Comparison of ENCODE assay signal across 8 cellular contexts in the genomic region with DNA sequence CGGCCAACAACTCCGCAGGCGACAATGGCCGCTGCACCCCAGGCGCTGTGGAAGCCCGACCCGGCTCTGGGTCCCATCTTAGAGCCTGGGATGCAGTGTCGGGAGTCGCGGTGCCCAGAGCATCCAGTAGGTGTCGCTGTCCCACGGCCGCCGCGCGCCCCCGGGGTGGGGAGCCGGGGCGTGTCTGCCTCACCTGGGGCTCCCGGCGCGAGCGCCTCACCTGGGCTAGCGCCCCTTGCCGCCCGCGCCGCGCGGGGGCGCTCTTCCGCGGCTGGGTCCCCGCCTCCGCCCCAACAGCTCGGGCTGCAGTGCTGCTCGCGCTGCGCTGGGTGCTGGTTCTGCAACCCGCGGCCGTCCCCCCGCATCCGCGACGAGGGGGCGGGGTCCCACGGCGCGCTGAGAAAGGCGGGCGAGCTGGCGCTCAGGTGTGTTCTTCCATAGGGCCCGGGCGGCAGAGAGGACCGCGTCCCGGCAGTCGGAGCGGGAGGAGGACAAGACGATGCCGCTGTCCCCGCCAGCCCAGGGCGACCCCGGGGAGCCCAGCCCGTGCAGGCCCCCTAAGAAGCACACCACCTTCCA. TPM values are rescaled to one million over a fixed set of nuclear protein-coding genes. Genes with fewer than 3 reads are reported as not detected.
DNase-seq lines count a peak whose midpoint lies in the region; ATAC-seq and TF ChIP-seq lines count a peak whose summit lies in the region.

A gene with protein sequence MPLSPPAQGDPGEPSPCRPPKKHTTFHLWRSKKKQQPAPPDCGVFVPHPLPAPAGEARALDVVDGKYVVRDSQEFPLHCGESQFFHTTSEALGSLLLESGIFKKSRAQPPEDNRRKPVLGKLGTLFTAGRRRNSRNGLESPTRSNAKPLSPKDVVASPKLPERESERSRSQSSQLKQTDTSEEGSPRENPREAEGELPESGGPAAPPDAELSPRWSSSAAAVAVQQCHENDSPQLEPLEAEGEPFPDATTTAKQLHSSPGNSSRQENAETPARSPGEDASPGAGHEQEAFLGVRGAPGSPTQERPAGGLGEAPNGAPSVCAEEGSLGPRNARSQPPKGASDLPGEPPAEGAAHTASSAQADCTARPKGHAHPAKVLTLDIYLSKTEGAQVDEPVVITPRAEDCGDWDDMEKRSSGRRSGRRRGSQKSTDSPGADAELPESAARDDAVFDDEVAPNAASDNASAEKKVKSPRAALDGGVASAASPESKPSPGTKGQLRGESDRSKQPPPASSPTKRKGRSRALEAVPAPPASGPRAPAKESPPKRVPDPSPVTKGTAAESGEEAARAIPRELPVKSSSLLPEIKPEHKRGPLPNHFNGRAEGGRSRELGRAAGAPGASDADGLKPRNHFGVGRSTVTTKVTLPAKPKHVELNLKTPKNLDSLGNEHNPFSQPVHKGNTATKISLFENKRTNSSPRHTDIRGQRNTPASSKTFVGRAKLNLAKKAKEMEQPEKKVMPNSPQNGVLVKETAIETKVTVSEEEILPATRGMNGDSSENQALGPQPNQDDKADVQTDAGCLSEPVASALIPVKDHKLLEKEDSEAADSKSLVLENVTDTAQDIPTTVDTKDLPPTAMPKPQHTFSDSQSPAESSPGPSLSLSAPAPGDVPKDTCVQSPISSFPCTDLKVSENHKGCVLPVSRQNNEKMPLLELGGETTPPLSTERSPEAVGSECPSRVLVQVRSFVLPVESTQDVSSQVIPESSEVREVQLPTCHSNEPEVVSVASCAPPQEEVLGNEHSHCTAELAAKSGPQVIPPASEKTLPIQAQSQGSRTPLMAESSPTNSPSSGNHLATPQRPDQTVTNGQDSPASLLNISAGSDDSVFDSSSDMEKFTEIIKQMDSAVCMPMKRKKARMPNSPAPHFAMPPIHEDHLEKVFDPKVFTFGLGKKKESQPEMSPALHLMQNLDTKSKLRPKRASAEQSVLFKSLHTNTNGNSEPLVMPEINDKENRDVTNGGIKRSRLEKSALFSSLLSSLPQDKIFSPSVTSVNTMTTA (N-terminal part only) (plus strand): TSS at position 308 of the 579 bp plus-strand sequence. CDS start 192 bp downstream, at position 500.

- no peak within 1 kb of the TSS for H3K9ac ChIP-seq in liver (ENCODE audit: low read depth in 1 of 2, low read length in 2 of 2)

- no peak within 1 kb of the TSS for H3K27ac Mint-ChIP-seq in HFFc6
- peak within 1 kb of the TSS; percentile 19 for H3K27ac Mint-ChIP-seq in activated CD4-positive, alpha-beta T cell treated with anti-CD3 and anti-CD28 coated beads for 36 hours

- peak within 1 kb of the TSS; percentile 43 for H3K4me3 ChIP-seq in choroid plexus epithelial cell (ENCODE audit: low read depth, low read length)
- H3K4me3 ChIP-seq in liver (ENCODE audit: low read depth in 1 of 3, low read length in 3 of 3) = peak within 1 kb of the TSS; percentile 18 to 54 (median 26)

- TF ChIP-seq RAD21 in liver (IDR thresholded peaks at IDR 0.05) = peak in 1 of 2 donors; percentile 35

- no peak within 1 kb of the TSS for H3K27ac ChIP-seq in liver (ENCODE audit: low read depth in 1 of 2, low read length in 2 of 2)

- H3K9me3 Mint-ChIP-seq in HFFc6 = no peaks in the 10 kb centered on the region
- no peaks in the 10 kb centered on the region for H3K9me3 Mint-ChIP-seq in activated CD4-positive, alpha-beta T cell treated with anti-CD3 and anti-CD28 coated beads for 36 hours (ENCODE audit: low read depth)

- 2% methylated on average over 66 of the region's 66 CpGs for WGBS in liver

- peaks cover 34% of the 10 kb centered on the region for H3K27me3 Mint-ChIP-seq in HFFc6 (ENCODE audit: insufficient read depth)
- H3K27me3 Mint-ChIP-seq in activated CD4-positive, alpha-beta T cell treated with anti-CD3 and anti-CD28 coated beads for 36 hours = peaks cover 44% of the 10 kb centered on the region

- no peaks in the 10 kb centered on the region for H3K9me3 ChIP-seq in liver (ENCODE audit: control insufficient read depth in 4 of 4, low read length in 3 of 4)

- H3K4me1 ChIP-seq in liver (ENCODE audit: control insufficient read depth in 4 of 4, insufficient read depth in 4 of 4, low read length in 3 of 4) = peaks cover 6 to 13% (median 10%) of the 10 kb centered on the region in 4 donors

- DNase-seq in EH (ENCODE audit: low read depth) (peak; percentile 32), HFFc6 (no peak), NCI-H2081 (lab: John Stamatoyannopoulos, UW) (peak; percentile 68 to 77), choroid plexus epithelial cell (ENCODE audit: low read depth) (peak; percentile 18)
- DNase-seq in activated CD4-positive, alpha-beta T cell treated with anti-CD3 and anti-CD28 coated beads for 36 hours = peak; percentile 84
- peak; percentile 62 for DNase-seq in stimulated activated CD4-positive, alpha-beta T cell treated with anti-CD3 and anti-CD28 coated beads, Interleukin-4, amount 100 ng/mL, for 24 hours

- no peaks in the 10 kb centered on the region for H3K36me3 ChIP-seq in liver (ENCODE audit: control insufficient read depth in 4 of 4, insufficient read depth in 3 of 4, low read depth in 1 of 4, low read length in 3 of 4)

- H3K4me1 Mint-ChIP-seq in HFFc6 (ENCODE audit: low read depth) = peaks cover 12% of the 10 kb centered on the region
- H3K4me1 Mint-ChIP-seq in activated CD4-positive, alpha-beta T cell treated with anti-CD3 and anti-CD28 coated beads for 36 hours = peaks cover 11% of the 10 kb centered on the region

- POLR2A ChIA-PET in activated CD4-positive, alpha-beta T cell treated with anti-CD3 and anti-CD28 coated beads for 36 hours (lab: Charles Lee) = interaction anchor here (0.6 kb wide), 1 partner anchor 260 kb away, joined by 3 read pairs; no protein-coding TSS in a partner anchor

- TF ChIP-seq CTCF in HFFc6 (IDR thresholded peaks at IDR 0.05) (peak; percentile 97), choroid plexus epithelial cell (conservative IDR thresholded peaks at IDR 0.05; ENCODE audit: low read depth, low read length) (peak; percentile 72), liver (IDR thresholded peaks at IDR 0.05; ENCODE audit: low read depth, low read length, missing input control) (peak; percentile 60)

- intact Hi-C loops in activated CD4-positive, alpha-beta T cell treated with anti-CD3 and anti-CD28 coated beads for 36 hours (cut with DNase I, micrococcal nuclease) = loop anchor here (1.0 to 10.0 kb wide), 4 partner anchors 21 to 614 kb away; a partner anchor contains a TSS

- peaks cover 0 to 10% (median 0%) of the 10 kb centered on the region in 4 donors for H3K27me3 ChIP-seq in liver (ENCODE audit: control insufficient read depth in 4 of 4, insufficient read depth in 4 of 4, low read length in 3 of 4)

- CTCF ChIA-PET in activated CD4-positive, alpha-beta T cell treated with anti-CD3 and anti-CD28 coated beads for 36 hours (lab: Charles Lee) = interaction anchor here (0.5 to 3.3 kb wide), 18 partner anchors 9 to 637 kb away, joined by 3 to 38 read pairs (median 4); a partner anchor contains a TSS

- no peaks in the 10 kb centered on the region for H3K36me3 Mint-ChIP-seq in HFFc6 (ENCODE audit: low read depth)
- H3K36me3 Mint-ChIP-seq in activated CD4-positive, alpha-beta T cell treated with anti-CD3 and anti-CD28 coated beads for 36 hours (ENCODE audit: low read depth) = no peaks in the 10 kb centered on the region

- peak within 1 kb of the TSS; percentile 58; the same call in 1 of the 2 replicates for H3K4me3 Mint-ChIP-seq in HFFc6
- peak within 1 kb of the TSS; percentile 69 for H3K4me3 Mint-ChIP-seq in activated CD4-positive, alpha-beta T cell treated with anti-CD3 and anti-CD28 coated beads for 36 hours

- ATAC-seq in activated CD4-positive, alpha-beta T cell treated with anti-CD3 and anti-CD28 coated beads for 36 hours = peak; percentile 94
- no peak for ATAC-seq in GM19324 (IDR thresholded peaks at IDR 0.05; ENCODE audit: low FRiP score, unreplicated experiment)

TF ChIP-seq in liver, 16 proteins besides CTCF, POLR2A, EP300 and RAD21 (continues in another document):
- TF ChIP-seq HNF4A (conservative IDR thresholded peaks at IDR 0.05) (no peak), JUND (IDR thresholded peaks at IDR 0.05) (no peak), FOXA2 (IDR thresholded peaks at IDR 0.05) (no peak), SP1 (IDR thresholded peaks at IDR 0.05) (no peak), EGR1 (IDR thresholded peaks at IDR 0.05; ENCODE audit: low read depth in 2 of 2) (no peak), GABPA (IDR thresholded peaks at IDR 0.05 in 1 of 2, conservative IDR thresholded peaks at IDR 0.05 in 1 of 2) (no peak), NR2F2 (IDR thresholded peaks at IDR 0.05) (no peak), HNF4G (IDR thresholded peaks at IDR 0.05) (no peak), FOXA1 (IDR thresholded peaks at IDR 0.05) (no peak)
- TF ChIP-seq, protein P1, sequence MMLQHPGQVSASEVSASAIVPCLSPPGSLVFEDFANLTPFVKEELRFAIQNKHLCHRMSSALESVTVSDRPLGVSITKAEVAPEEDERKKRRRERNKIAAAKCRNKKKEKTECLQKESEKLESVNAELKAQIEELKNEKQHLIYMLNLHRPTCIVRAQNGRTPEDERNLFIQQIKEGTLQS (IDR thresholded peaks at IDR 0.05) = no peak
- TF ChIP-seq, protein P2, sequence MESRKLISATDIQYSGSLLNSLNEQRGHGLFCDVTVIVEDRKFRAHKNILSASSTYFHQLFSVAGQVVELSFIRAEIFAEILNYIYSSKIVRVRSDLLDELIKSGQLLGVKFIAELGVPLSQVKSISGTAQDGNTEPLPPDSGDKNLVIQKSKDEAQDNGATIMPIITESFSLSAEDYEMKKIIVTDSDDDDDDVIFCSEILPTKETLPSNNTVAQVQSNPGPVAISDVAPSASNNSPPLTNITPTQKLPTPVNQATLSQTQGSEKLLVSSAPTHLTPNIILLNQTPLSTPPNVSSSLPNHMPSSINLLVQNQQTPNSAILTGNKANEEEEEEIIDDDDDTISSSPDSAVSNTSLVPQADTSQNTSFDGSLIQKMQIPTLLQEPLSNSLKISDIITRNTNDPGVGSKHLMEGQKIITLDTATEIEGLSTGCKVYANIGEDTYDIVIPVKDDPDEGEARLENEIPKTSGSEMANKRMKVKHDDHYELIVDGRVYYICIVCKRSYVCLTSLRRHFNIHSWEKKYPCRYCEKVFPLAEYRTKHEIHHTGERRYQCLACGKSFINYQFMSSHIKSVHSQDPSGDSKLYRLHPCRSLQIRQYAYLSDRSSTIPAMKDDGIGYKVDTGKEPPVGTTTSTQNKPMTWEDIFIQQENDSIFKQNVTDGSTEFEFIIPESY (IDR thresholded peaks at IDR 0.05) = no peak
- TF ChIP-seq, protein P3, sequence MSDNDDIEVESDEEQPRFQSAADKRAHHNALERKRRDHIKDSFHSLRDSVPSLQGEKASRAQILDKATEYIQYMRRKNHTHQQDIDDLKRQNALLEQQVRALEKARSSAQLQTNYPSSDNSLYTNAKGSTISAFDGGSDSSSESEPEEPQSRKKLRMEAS (IDR thresholded peaks at IDR 0.05) = no peak

RNA-seq across cellular contexts. Expression of the gene that starts here (rescaled TPM):
- total RNA-seq in HFFc6 (2021; fragmentation: NEBNext Ultra II Directional; extraction: Animal tissue kit (Norgen Biotek cat#: 25700)) = 10 to 100 TPM in 2 of 6 experiments, 1 to 10 TPM in 4; 8.2 to 10.9 (median 9.8) TPM
- 10 to 100 TPM; 26.2 to 26.6 TPM for total RNA-seq in activated CD4-positive, alpha-beta T cell treated with anti-CD3 and anti-CD28 coated beads for 36 hours
- 1 to 10 TPM; 4.5 to 8.7 TPM for total RNA-seq in liver
- 1 to 10 TPM; 2.3 to 3.4 TPM for polyA plus RNA-seq in liver
